In the genomic region with DNA sequence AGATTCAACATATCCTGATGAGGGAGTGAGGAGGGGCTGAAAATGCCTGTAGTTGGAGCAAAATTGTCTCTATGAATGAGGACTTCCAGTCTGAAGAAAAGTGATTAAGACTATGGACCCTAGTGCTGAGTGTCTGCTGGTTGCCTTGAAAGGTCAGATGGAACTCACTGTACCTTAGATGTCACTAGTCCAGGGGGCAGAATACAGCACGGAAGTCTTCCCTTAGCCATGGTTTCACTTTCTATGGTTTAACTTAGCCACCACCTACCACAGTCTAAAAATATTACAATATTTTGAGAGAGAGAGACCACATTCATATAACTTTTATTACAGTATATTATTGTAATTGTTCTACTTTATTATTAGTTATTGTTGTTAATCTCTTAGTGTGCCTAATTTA, we compare ENCODE assay signal across 20 cellular contexts.
"Had no signal": no experiment of that assay in that cellular context is flagged by ENCODE, and none has a peak within 500 bp of the region (broad histone marks: within the 10 kb centered on the region; RNA-seq: fewer than 3 reads in every experiment).

No MANE protein-coding gene starts in this region.

- DNase-seq: activated CD4-positive, alpha-beta T cell treated with anti-CD3 and anti-CD28 coated beads for 4 hours; activated CD8-positive, alpha-beta memory T cell treated with anti-CD3 and anti-CD28 coated beads, Interleukin-2, amount 50 U/mL, for 4 hours; activated CD8-positive, alpha-beta T cell treated with anti-CD3 and anti-CD28 coated beads for 36 hours; activated gamma-delta T cell treated with Interleukin-2 at 50 U/mL for 16 hours; activated naive CD4-positive, alpha-beta T cell treated with anti-CD3 and anti-CD28 coated beads, Interleukin-2, amount 10 ng/mL, durations not matched to agents 7 days and 5 days; activated naive CD8-positive, alpha-beta T cell treated with anti-CD3 and anti-CD28 coated beads for 36 hours; activated T-cell treated with anti-CD3 and anti-CD28 coated beads, Interleukin-2, amount 50 U/mL, for 72 hours; anterior cingulate cortex; cerebellar nuclear complex; MV-4-11; NCI-H1105; NCI-H1436; NCI-H187; NCI-H2081; NCI-H446; NCI-H524; SIG-M5; T-cell; T-helper 2 cell; T1000 had no signal
